ENCODE assay signal across 10 cellular contexts in the genomic region with DNA sequence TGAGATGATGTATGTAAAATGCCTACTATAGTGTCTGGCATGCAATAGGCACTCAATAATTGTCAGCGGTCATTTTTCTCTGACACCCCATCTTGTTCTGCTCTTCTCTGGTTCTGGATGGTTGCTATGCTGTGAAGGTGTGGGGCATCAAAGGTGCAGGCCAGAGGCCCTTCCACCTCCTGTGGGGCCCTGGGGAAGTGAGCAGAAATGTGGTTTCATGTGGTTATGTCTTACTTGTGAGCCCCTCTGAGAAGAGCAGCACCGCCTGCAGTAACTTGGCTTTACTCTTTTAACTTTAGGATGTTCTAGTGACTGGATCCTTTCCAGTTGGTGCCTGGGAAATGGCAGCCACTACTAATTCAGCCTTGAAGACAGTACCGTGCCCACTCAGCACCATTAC. TPM values are rescaled to one million over a fixed set of nuclear protein-coding genes. Genes with fewer than 3 reads are reported as not detected.
"Had no signal": no experiment of that assay in that cellular context is flagged by ENCODE, and none has a peak within 500 bp of the region (broad histone marks: within the 10 kb centered on the region; RNA-seq: fewer than 3 reads in every experiment).

No MANE protein-coding gene starts in this region.

RNA-seq across cellular contexts. Expression of gene KCNJ12, which starts 32.1 kb away (rescaled TPM):
- total RNA-seq: activated B cell treated with CpG ODN at 0.5 μM for 24 hours; activated CD4-positive, alpha-beta memory T cell treated with anti-CD3 and anti-CD28 coated beads for 36 hours; activated CD4-positive, alpha-beta T cell treated with anti-CD3 and anti-CD28 coated beads, Interleukin-2, amount 10 ng/mL, durations not matched to agents 24 days and 14 days; activated CD8-positive, alpha-beta memory T cell treated with anti-CD3 and anti-CD28 coated beads for 36 hours; activated CD8-positive, alpha-beta T cell treated with anti-CD3 and anti-CD28 coated beads for 36 hours; activated naive CD4-positive, alpha-beta T cell treated with anti-CD3 and anti-CD28 coated beads for 36 hours; activated naive CD4-positive, alpha-beta T cell treated with anti-CD3 and anti-CD28 coated beads, Interleukin-2, amount 50 U/mL, for 72 hours; activated naive CD8-positive, alpha-beta T cell treated with anti-CD3 and anti-CD28 coated beads for 36 hours; activated T-cell treated with anti-CD3 and anti-CD28 coated beads, Interleukin-2, amount 50 U/mL, for 72 hours; activated T-helper 1 cell treated with anti-CD3 and anti-CD28 coated beads, Interleukin-12 subunit alpha, Interleukin-12 subunit beta, Interleukin-2, Interleukin-4 antibody, amounts not matched to agents 30 ng/mL and 10 ng/mL and 1 ng/mL, durations not matched to agents 14 hours and 24 hours and 36 hours had no signal
